In the genomic region with DNA sequence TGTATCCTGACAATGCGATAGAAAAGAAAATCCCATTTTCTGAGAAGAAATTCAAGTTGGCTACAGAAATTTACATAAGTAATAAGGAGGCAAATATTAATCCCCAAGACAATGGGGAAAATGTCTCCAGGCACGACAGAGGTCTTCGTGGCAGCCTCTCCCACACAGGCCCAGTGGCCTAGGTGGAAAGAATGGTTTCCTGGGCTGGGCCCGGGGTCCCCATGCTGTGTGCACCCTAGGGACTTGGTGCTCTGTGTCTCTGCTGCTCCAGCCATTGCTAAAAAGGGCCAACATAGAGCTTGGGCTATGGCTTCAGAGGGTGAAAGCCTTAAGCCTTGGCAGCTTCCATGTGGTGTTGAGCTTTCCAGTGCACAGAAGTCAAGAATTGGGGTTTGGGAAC, we compare ENCODE assay signal across 3 cellular contexts.
"Had no signal": no experiment of that assay in that cellular context is flagged by ENCODE, and none has a peak within 500 bp of the region (broad histone marks: within the 10 kb centered on the region; RNA-seq: fewer than 3 reads in every experiment).

No MANE protein-coding gene starts in this region.

- DNase-seq: GDM1, GF-D8 had no signal

- H3K4me3 ChIP-seq: GM12878 had no signal
